Comparison of ENCODE assay signal across 10 cellular contexts in genomic region chr4:184688447-184688846, GRCh38. TPM values are rescaled to one million over a fixed set of nuclear protein-coding genes. Genes with fewer than 3 reads are reported as not detected.
DNase-seq lines count a peak whose midpoint lies in the region; ATAC-seq, FAIRE-seq and TF ChIP-seq lines count a peak whose summit lies in the region.
"Had no signal": no experiment of that assay in that cellular context is flagged by ENCODE, and none has a peak within 500 bp of the region (broad histone marks: within the 10 kb centered on the region; RNA-seq: fewer than 3 reads in every experiment).

No MANE protein-coding gene starts in this region.

- H3K27me3 ChIP-seq in BJ (ENCODE audit: control insufficient read depth, insufficient read depth, low read length): no peaks in the 10 kb centered on the region

- FAIRE-seq in HTR-8/SVneo (lab: Jason Lieb, UNC): peak; percentile 81

- TF ChIP-seq CTCF in BJ (IDR thresholded peaks at IDR 0.05; ENCODE audit: insufficient read depth, low read depth, low read length) (no peak), astrocyte of the spinal cord (IDR thresholded peaks at IDR 0.05; ENCODE audit: low read depth, low read length) (no peak), GM13977 (IDR thresholded peaks at IDR 0.05; ENCODE audit: extremely low read depth, insufficient read depth, missing control alignments) (no peak)

- in situ Hi-C loops in astrocyte of the spinal cord (cut with HindIII; ENCODE audit: low sequenced_read_pairs): no loop called here
- in situ Hi-C loops in GM13977 (cut with MboI; ENCODE audit: low pct_unique_long_range_greater_than_20kb, low sequenced_read_pairs, unreplicated experiment): no loop called here

- POLR2A ChIA-PET in BJ (lab: Charles Lee): no interaction called here

- DNase-seq in BJ (ENCODE audit: low read depth) (peak; percentile 68), HTR-8/SVneo (ENCODE audit: insufficient read length, low spot score) (peak; percentile 78), astrocyte of the spinal cord (ENCODE audit: low read depth, low spot score) (peak; percentile 95), kidney tubule cell (ENCODE audit: low spot score) (peak; percentile 93), NCI-H2029 treated with DMSO at 0.1 percent for 48 hours (lab: John Stamatoyannopoulos, UW) (no peak), GM13977 (ENCODE audit: low spot score) (no peak)
- DNase-seq: naive thymus-derived CD4-positive, alpha-beta T cell; substantia nigra had no signal

- no peak for ATAC-seq in HG03571 (IDR thresholded peaks at IDR 0.05; ENCODE audit: unreplicated experiment)
- no peak for ATAC-seq in GM18498 (IDR thresholded peaks at IDR 0.05; ENCODE audit: unreplicated experiment)
- ATAC-seq: naive thymus-derived CD4-positive, alpha-beta T cell had no signal

- CTCF ChIA-PET in BJ (lab: Yijun Ruan, JAX): interaction anchor here (0.8 to 1.2 kb wide), 3 partner anchors 19 to 31 kb away, joined by 3 read pairs; no protein-coding TSS in a partner anchor

- no peak overlapping the region for H3K4me3 ChIP-seq in BJ (ENCODE audit: low read depth, low read length)
- no peak overlapping the region for H3K4me3 ChIP-seq in astrocyte of the spinal cord (ENCODE audit: low read depth, low read length)

- H3K36me3 ChIP-seq in BJ (ENCODE audit: control insufficient read depth, insufficient read depth, low read length): peaks cover 2% of the 10 kb centered on the region; the same call in 1 of the 2 replicates

RNA-seq across cellular contexts. Expression of gene PRIMPOL, which starts 38.9 kb away (rescaled TPM):
- polyA plus RNA-seq in BJ (2011; rRNA removed): 6.0 and 15.6 TPM in 2 replicates
- 2.8 and 3.3 TPM in 2 replicates for polyA minus RNA-seq in BJ (2011; rRNA and poly(A)+ RNA removed)

RNA-seq across cellular contexts. Expression of gene CASP3, which starts 39.2 kb away (rescaled TPM):
- polyA plus RNA-seq in BJ (2011; rRNA removed): 20.5 and 32.3 TPM in 2 replicates
- polyA minus RNA-seq in BJ (2011; rRNA and poly(A)+ RNA removed): 11.0 and 24.3 TPM in 2 replicates

RNA-seq across cellular contexts. Expression of gene CENPU, which starts 45.4 kb away (rescaled TPM):
- 3.0 and 7.3 TPM in 2 replicates for polyA plus RNA-seq in BJ (2011; rRNA removed)
- polyA minus RNA-seq in BJ (2011; rRNA and poly(A)+ RNA removed): 0.52 and 1.7 TPM in 2 replicates

Comparison
In these comparisons a context has a peak if more than half of its experiments do, and no peak if none do; other contexts are left out.
1. DNase-seq: peak in BJ (single experiment), HTR-8/SVneo (single experiment), astrocyte of the spinal cord (single experiment) and kidney tubule cell (single experiment); none in NCI-H2029 treated with DMSO at 0.1 percent for 48 hours (single experiment) and GM13977 (single experiment).